23 cellular contexts compared by ENCODE assay signal in the genomic region with DNA sequence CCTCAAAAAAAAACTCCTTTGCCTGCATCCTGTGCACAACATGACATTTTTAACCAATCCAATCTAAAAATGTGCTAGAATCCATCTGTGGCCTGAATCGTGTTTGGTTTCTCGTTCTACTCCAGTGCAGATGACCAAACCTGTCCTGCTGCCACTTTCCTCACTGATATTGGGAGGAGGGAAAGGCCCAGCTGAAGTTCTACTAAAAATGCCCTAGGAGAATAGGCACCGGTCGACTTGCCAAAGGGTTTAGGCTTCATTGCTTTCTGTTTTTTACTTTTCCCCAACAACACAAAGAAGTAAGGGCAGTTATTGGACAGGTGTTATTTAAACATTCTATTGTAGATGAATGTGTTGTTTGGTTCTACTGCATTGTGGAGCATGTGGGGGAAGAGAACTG. TPM values are rescaled to one million over a fixed set of nuclear protein-coding genes. Genes with fewer than 3 reads are reported as not detected.
DNase-seq lines count a peak whose midpoint lies in the region; ATAC-seq, FAIRE-seq and TF ChIP-seq lines count a peak whose summit lies in the region.
"Had no signal": no experiment of that assay in that cellular context is flagged by ENCODE, and none has a peak within 500 bp of the region (broad histone marks: within the 10 kb centered on the region; RNA-seq: fewer than 3 reads in every experiment).

No MANE protein-coding gene starts in this region.

- peaks cover 6 to 13% (median 8%) of the 10 kb centered on the region in 11 experiments; a peak in 20 of 22 replicates for H3K27me3 ChIP-seq in BLaER1 treated with 17β-estradiol and CSF1 and Interleukin-3, amounts not matched to agents 10 nM and 100 nM
- H3K27me3 ChIP-seq in GM12878 (replicated peaks in 1 of 2; ENCODE audit: control insufficient read depth in 2 of 2, insufficient read depth in 2 of 2, low read length in 1 of 2): no peaks in the 10 kb centered on the region
- no peaks in the 10 kb centered on the region for H3K27me3 ChIP-seq in WERI-Rb-1 (ENCODE audit: insufficient read depth, low read depth, severe bottlenecking)
- H3K27me3 ChIP-seq: BE2C had no signal

- H3K4me3 Mint-ChIP-seq in memory B cell: no peak overlapping the region
- H3K4me3 Mint-ChIP-seq in stimulated activated naive B cell treated with anti-CD40 and anti-IgM and Interleukin-4, amounts not matched to agents 10 μg/mL and 1 μg/mL and 100 μg/mL, for 72 hours: no peak overlapping the region
- no peak overlapping the region for H3K4me3 Mint-ChIP-seq in activated T-helper 17 cell treated with anti-CD3 and anti-CD28 coated beads, Interleukin-2, amount 50 U/mL, for 72 hours
- H3K4me3 Mint-ChIP-seq: CD4-positive, CD25-positive, alpha-beta regulatory T cell; CD8-positive, alpha-beta T cell; GM23338 had no signal

- peaks cover 10 to 21% (median 18%) of the 10 kb centered on the region in 10 experiments for H3K4me1 ChIP-seq in BLaER1 treated with 17β-estradiol and CSF1 and Interleukin-3, amounts not matched to agents 10 nM and 100 nM
- H3K4me1 ChIP-seq in GM12878 (ENCODE audit: control insufficient read depth, insufficient read depth, low read length): peaks cover 6% of the 10 kb centered on the region; the same call in 1 of the 2 replicates
- H3K4me1 ChIP-seq: A549, BE2C, Caco-2 had no signal

- FAIRE-seq in GM12878 (lab: Jason Lieb, UNC): peak; percentile 41
- FAIRE-seq: A549, G401.6 had no signal

- intact Hi-C loops in GM12878 (cut with micrococcal nuclease; ENCODE audit: unreplicated experiment): no loop called here

- WGBS in GM12878 (ENCODE audit: insufficient coverage, insufficient replicate concordance, low lambda C conversion rate, missing lambda C conversion rate): 90% methylated on average over 4 of the region's 4 CpGs

- H3K79me2 ChIP-seq in GM12878 (ENCODE audit: control insufficient read depth, insufficient read depth, low read length): no peaks in the 10 kb centered on the region

- H3K4me2 ChIP-seq in BLaER1 treated with 17β-estradiol and CSF1 and Interleukin-3, amounts not matched to agents 10 nM and 100 nM: peak overlapping the region; percentile 44 to 84 (median 57)
- H3K4me2 ChIP-seq in GM12878 (ENCODE audit: control insufficient read depth, insufficient read depth): no peak overlapping the region
- H3K4me2 ChIP-seq: A549, GM23338 had no signal

- H3K27ac ChIP-seq in BLaER1 treated with 17β-estradiol and CSF1 and Interleukin-3, amounts not matched to agents 10 nM and 100 nM: no peak overlapping the region
- no peak overlapping the region for H3K27ac ChIP-seq in GM12878 (ENCODE audit: control insufficient read depth, insufficient read depth)
- no peak overlapping the region for H3K27ac ChIP-seq in WERI-Rb-1
- H3K27ac ChIP-seq: A549, C4-2B had no signal

- no peaks in the 10 kb centered on the region for H3K36me3 Mint-ChIP-seq in memory B cell
- H3K36me3 Mint-ChIP-seq in stimulated activated naive B cell treated with anti-CD40 and anti-IgM and Interleukin-4, amounts not matched to agents 10 μg/mL and 1 μg/mL and 100 μg/mL, for 72 hours: peaks cover 0 to 4% of the 10 kb centered on the region in 2 donors
- no peaks in the 10 kb centered on the region for H3K36me3 Mint-ChIP-seq in activated T-helper 17 cell treated with anti-CD3 and anti-CD28 coated beads, Interleukin-2, amount 50 U/mL, for 72 hours (ENCODE audit: low read depth)
- H3K36me3 Mint-ChIP-seq: CD4-positive, CD25-positive, alpha-beta regulatory T cell; CD8-positive, alpha-beta T cell had no signal

- in situ Hi-C loops in GM12878 (cut with MboI): no loop called here

- no peak for ATAC-seq in GM12878
- no peak for ATAC-seq in memory B cell (ENCODE audit: low read depth)
- ATAC-seq in stimulated activated naive B cell treated with anti-CD40 and anti-IgM and Interleukin-4, amounts not matched to agents 10 μg/mL and 1 μg/mL and 100 μg/mL, for 72 hours (replicated peaks): no peak
- no peak for ATAC-seq in stimulated activated naive CD8-positive, alpha-beta T cell treated with anti-CD3 and anti-CD28 coated beads, Interleukin-15, Interleukin-2, amounts not matched to agents 100 U/mL and 50 U/mL, for 24 hours
- ATAC-seq in activated T-helper 17 cell treated with anti-CD3 and anti-CD28 coated beads, Interleukin-2, amount 50 U/mL, for 72 hours (replicated peaks): no peak
- ATAC-seq: A549; CD8-positive, alpha-beta T cell; GM23338; HCT116 had no signal

- H3K27ac Mint-ChIP-seq in memory B cell: peak overlapping the region; percentile 6
- peak overlapping the region; percentile 65 for H3K27ac Mint-ChIP-seq in stimulated activated naive B cell treated with anti-CD40 and anti-IgM and Interleukin-4, amounts not matched to agents 10 μg/mL and 1 μg/mL and 100 μg/mL, for 72 hours
- no peak overlapping the region for H3K27ac Mint-ChIP-seq in activated T-helper 17 cell treated with anti-CD3 and anti-CD28 coated beads, Interleukin-2, amount 50 U/mL, for 72 hours
- H3K27ac Mint-ChIP-seq: CD4-positive, CD25-positive, alpha-beta regulatory T cell; CD8-positive, alpha-beta T cell; GM23338 had no signal

- H3K4me3 ChIP-seq in BLaER1 treated with 17β-estradiol and CSF1 and Interleukin-3, amounts not matched to agents 10 nM and 100 nM: no peak overlapping the region
- H3K4me3 ChIP-seq in GM12878: no peak overlapping the region
- no peak overlapping the region for H3K4me3 ChIP-seq in WERI-Rb-1 (ENCODE audit: low read depth, low read length)
- H3K4me3 ChIP-seq: A549, GM23338 had no signal

- H4K20me1 ChIP-seq in BLaER1 treated with 17β-estradiol and CSF1 and Interleukin-3, amounts not matched to agents 10 nM and 100 nM: no peaks in the 10 kb centered on the region
- H4K20me1 ChIP-seq in GM12878 (ENCODE audit: control insufficient read depth, insufficient read depth): no peaks in the 10 kb centered on the region

- TF ChIP-seq RAD21 in GM12878 (IDR thresholded peaks at IDR 0.05; ENCODE audit: insufficient read depth, low read depth, low read length): no peak

- no peak for TF ChIP-seq CTCF in GM12878 (IDR thresholded peaks at IDR 0.05 in 2 of 3, conservative IDR thresholded peaks at IDR 0.05 in 1 of 3; ENCODE audit: control insufficient read depth in 2 of 3, extremely low read depth in 1 of 3, insufficient read depth in 1 of 3, low read depth in 3 of 3, low read length in 3 of 3)
- no peak for TF ChIP-seq CTCF in WERI-Rb-1 (IDR thresholded peaks at IDR 0.05; ENCODE audit: low read depth, low read length)

- H3K36me3 ChIP-seq in BLaER1 treated with 17β-estradiol and CSF1 and Interleukin-3, amounts not matched to agents 10 nM and 100 nM: 0 out of 22 replicates have a peak, but pooled peaks cover 0 to 4% (median 0%) of the 10 kb centered on the region in 11 experiments
- H3K36me3 ChIP-seq in GM12878 (ENCODE audit: control insufficient read depth in 2 of 2, insufficient read depth in 2 of 2, low read length in 1 of 2): no peaks in the 10 kb centered on the region
- H3K36me3 ChIP-seq in WERI-Rb-1: no peaks in the 10 kb centered on the region
- H3K36me3 ChIP-seq: BE2C had no signal

- POLR2A ChIA-PET in GM12878 (lab: Charles Lee): no interaction called here

- DNase-seq in GM12878 (ENCODE audit: low read depth, low spot score) (no peak), memory B cell (ENCODE audit: low spot score in 2 of 2) (no peak), WERI-Rb-1 (no peak), NCI-H1105 treated with DMSO at 0.1 percent for 48 hours (lab: John Stamatoyannopoulos, UW) (no peak)
- no peak for DNase-seq in stimulated activated naive B cell treated with anti-CD40 and anti-IgM and Interleukin-4, amounts not matched to agents 10 μg/mL and 1 μg/mL and 100 μg/mL, for 72 hours
- no peak for DNase-seq in stimulated activated naive CD8-positive, alpha-beta T cell treated with anti-CD3 and anti-CD28 coated beads, Interleukin-15, Interleukin-2, amounts not matched to agents 100 U/mL and 50 U/mL, for 24 hours
- DNase-seq: 8988T; ACHN; AML-193; BE2C; Caco-2; CD4-positive, CD25-positive, alpha-beta regulatory T cell; CD8-positive, alpha-beta T cell; DMS153; DND-41; H7 had no signal

- SMC1A ChIA-PET in GM12878 (lab: Charles Lee; ENCODE audit: uncharacterized antibody, unreplicated experiment): no interaction called here

- no peak overlapping the region for H3K9ac ChIP-seq in BLaER1 treated with 17β-estradiol and CSF1 and Interleukin-3, amounts not matched to agents 10 nM and 100 nM
- H3K9ac ChIP-seq in GM12878 (ENCODE audit: control insufficient read depth, insufficient read depth, low read length): no peak overlapping the region

- no peak for TF ChIP-seq POLR2A in GM12878 (IDR thresholded peaks at IDR 0.05; ENCODE audit: low read depth, low read length)

- no peak overlapping the region for H2AFZ ChIP-seq in GM12878 (ENCODE audit: control insufficient read depth, low read depth, low read length)
- H2AFZ ChIP-seq: GM23338 had no signal

- peaks cover 5% of the 10 kb centered on the region for H3K4me1 Mint-ChIP-seq in memory B cell
- H3K4me1 Mint-ChIP-seq in stimulated activated naive B cell treated with anti-CD40 and anti-IgM and Interleukin-4, amounts not matched to agents 10 μg/mL and 1 μg/mL and 100 μg/mL, for 72 hours: peaks cover 15 to 20% of the 10 kb centered on the region in 2 donors
- no peaks in the 10 kb centered on the region for H3K4me1 Mint-ChIP-seq in activated T-helper 17 cell treated with anti-CD3 and anti-CD28 coated beads, Interleukin-2, amount 50 U/mL, for 72 hours

- peaks cover 7% of the 10 kb centered on the region for H3K27me3 Mint-ChIP-seq in memory B cell
- peaks cover 0 to 10% of the 10 kb centered on the region in 2 donors for H3K27me3 Mint-ChIP-seq in stimulated activated naive B cell treated with anti-CD40 and anti-IgM and Interleukin-4, amounts not matched to agents 10 μg/mL and 1 μg/mL and 100 μg/mL, for 72 hours
- H3K27me3 Mint-ChIP-seq in activated T-helper 17 cell treated with anti-CD3 and anti-CD28 coated beads, Interleukin-2, amount 50 U/mL, for 72 hours: peaks cover 26% of the 10 kb centered on the region

- no peak for TF ChIP-seq EP300 in GM12878 (IDR thresholded peaks at IDR 0.05; ENCODE audit: borderline replicate concordance in 1 of 2, control insufficient read depth in 1 of 2, low read depth in 2 of 2, low read length in 2 of 2)

- no peaks in the 10 kb centered on the region for H3K9me3 ChIP-seq in BLaER1 treated with 17β-estradiol and CSF1 and Interleukin-3, amounts not matched to agents 10 nM and 100 nM (replicated peaks in 1 of 11)
- H3K9me3 ChIP-seq in GM12878 (replicated peaks; ENCODE audit: control insufficient read depth, insufficient read depth, low read length) (no peaks in the 10 kb centered on the region), WERI-Rb-1 (ENCODE audit: severe bottlenecking) (no peaks in the 10 kb centered on the region)
- H3K9me3 ChIP-seq: A549, BE2C, Caco-2 had no signal

- CTCF ChIA-PET in GM12878 (lab: Yijun Ruan, JAX): interaction anchor here (1.4 kb wide), 1 partner anchor 200 kb away, joined by 3 read pairs; no protein-coding TSS in a partner anchor

- no TSS peak for BruUV-seq in GM12878 (replicated peaks; lab: Mats Ljungman, UMichigan)

- RAD21 ChIA-PET in GM12878 (lab: Charles Lee; ENCODE audit: unreplicated experiment): no interaction called here

- H3K9me3 Mint-ChIP-seq in memory B cell: no peaks in the 10 kb centered on the region
- no peaks in the 10 kb centered on the region for H3K9me3 Mint-ChIP-seq in stimulated activated naive B cell treated with anti-CD40 and anti-IgM and Interleukin-4, amounts not matched to agents 10 μg/mL and 1 μg/mL and 100 μg/mL, for 72 hours
- no peaks in the 10 kb centered on the region for H3K9me3 Mint-ChIP-seq in activated T-helper 17 cell treated with anti-CD3 and anti-CD28 coated beads, Interleukin-2, amount 50 U/mL, for 72 hours
- H3K9me3 Mint-ChIP-seq: CD8-positive, alpha-beta T cell; GM23338 had no signal

RNA-seq across cellular contexts. Expression of gene FHDC1, which starts 7.8 kb away (rescaled TPM):
- 0.48 and 0.49 TPM in 2 replicates for total RNA-seq in GM12878 (2013; cell fraction: nucleolus; rRNA removed)
- under 0.01 and 0.06 TPM in 2 replicates for total RNA-seq in GM12878 (2014; rRNA removed)
- total RNA-seq in GM12878 (2014; rRNA removed; fragmentation: Illumina TruSeq; extraction: Trizol): 0.04 and 0.05 TPM in 2 replicates
- 0.05 and 0.08 TPM in 2 replicates for total RNA-seq in GM12878 (2021)
- polyA plus RNA-seq in GM12878 (2011; ENCODE audit: low read depth): not detected
- polyA plus RNA-seq in GM12878 (2011; rRNA removed): 0.12 and 0.13 TPM in 2 replicates
- 0.12 and 0.16 TPM in 2 replicates for polyA plus RNA-seq in GM12878 (2011; cell fraction: cytosol; rRNA removed)
- polyA plus RNA-seq in GM12878 (2011; cell fraction: nucleus; rRNA removed): 0.52 and 0.57 TPM in 2 replicates
- 0.03 and 0.05 TPM in 2 replicates for polyA plus RNA-seq in GM12878 (2012)
- 0.04 and 0.06 TPM in 2 replicates for polyA plus RNA-seq in GM12878 (2014; fragmentation: Illumina TruSeq; extraction: Trizol)
- polyA plus RNA-seq in GM12878 (2014; fragmentation: Nextera tagmentation; extraction: Ambion mirVana): under 1 TPM in 1 of 2 experiments, not detected in 1; 0.04 TPM
- polyA plus RNA-seq in GM12878 (2014; rRNA removed): 0.06 and 0.10 TPM in 2 replicates
- not detected for polyA plus RNA-seq in GM12878 (2016; fragmentation: Nextera tagmentation; extraction: Ambion mirVana)
- 0.05 and 0.07 TPM in 2 replicates for polyA minus RNA-seq in GM12878 (2011; rRNA and poly(A)+ RNA removed)
- not detected in 2 replicates for polyA minus RNA-seq in GM12878 (2011; cell fraction: cytosol; rRNA and poly(A)+ RNA removed)
- polyA minus RNA-seq in GM12878 (2011; cell fraction: nucleus; rRNA and poly(A)+ RNA removed): 0.12 and 0.19 TPM in 2 replicates
- total RNA-seq in activated T-helper 17 cell treated with anti-CD3 and anti-CD28 coated beads, Interleukin-2, amount 50 U/mL, for 72 hours: under 1 TPM; 0.32 to 0.48 TPM
- polyA plus RNA-seq: CD4-positive, CD25-positive, alpha-beta regulatory T cell had no signal
